Comparison of ENCODE assay signal across 1 cellular context in the genomic region with DNA sequence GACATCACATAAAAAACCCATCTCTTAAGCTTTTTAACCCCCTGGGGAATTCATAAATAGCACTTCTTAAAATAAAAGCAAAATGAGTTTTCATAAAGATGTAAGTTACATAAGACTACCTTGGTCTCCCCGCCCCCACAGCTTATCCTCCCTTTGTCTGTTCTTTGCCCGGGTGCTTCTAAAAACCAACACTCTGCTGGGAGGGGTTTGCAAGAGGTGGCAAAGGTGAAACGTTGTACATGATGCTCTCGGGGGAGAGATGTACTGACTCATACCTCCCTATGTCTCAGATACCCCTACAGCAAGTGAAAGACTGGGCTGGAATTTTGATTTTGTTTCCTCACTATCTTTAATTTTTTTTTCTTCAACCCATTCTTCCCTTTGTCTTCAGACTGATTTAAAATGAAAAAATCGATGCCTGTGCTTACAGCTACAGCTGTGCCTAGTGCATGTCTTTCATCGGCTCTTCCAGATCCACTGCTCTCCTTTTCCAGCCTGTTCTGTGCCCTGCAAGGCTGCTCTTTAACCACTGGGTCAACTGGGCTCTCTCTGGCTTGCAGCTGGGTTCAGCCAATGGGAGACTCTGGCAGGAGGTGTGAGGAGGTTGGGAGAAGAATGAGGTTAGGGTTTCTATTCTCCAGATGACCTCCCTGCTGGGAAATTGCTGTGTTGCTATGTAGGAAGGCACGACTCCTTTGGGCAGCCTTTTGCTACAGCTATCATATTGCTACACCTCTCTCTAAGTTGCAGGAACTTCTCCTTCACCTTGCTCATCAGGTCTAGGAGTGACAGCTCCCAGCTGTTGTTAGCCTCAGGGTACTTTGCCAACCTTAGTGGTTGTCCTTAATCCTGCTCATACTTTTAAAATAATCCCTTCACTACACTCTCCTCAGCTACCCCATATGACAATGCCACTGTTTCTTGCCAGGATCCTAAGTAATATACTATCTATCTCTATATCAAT.
TF ChIP-seq lines count a peak whose summit lies in the region.

No MANE protein-coding gene starts in this region.

TF ChIP-seq in GM23338, 12 proteins besides CTCF, POLR2A, EP300 and RAD21:
- TF ChIP-seq, protein P1, sequence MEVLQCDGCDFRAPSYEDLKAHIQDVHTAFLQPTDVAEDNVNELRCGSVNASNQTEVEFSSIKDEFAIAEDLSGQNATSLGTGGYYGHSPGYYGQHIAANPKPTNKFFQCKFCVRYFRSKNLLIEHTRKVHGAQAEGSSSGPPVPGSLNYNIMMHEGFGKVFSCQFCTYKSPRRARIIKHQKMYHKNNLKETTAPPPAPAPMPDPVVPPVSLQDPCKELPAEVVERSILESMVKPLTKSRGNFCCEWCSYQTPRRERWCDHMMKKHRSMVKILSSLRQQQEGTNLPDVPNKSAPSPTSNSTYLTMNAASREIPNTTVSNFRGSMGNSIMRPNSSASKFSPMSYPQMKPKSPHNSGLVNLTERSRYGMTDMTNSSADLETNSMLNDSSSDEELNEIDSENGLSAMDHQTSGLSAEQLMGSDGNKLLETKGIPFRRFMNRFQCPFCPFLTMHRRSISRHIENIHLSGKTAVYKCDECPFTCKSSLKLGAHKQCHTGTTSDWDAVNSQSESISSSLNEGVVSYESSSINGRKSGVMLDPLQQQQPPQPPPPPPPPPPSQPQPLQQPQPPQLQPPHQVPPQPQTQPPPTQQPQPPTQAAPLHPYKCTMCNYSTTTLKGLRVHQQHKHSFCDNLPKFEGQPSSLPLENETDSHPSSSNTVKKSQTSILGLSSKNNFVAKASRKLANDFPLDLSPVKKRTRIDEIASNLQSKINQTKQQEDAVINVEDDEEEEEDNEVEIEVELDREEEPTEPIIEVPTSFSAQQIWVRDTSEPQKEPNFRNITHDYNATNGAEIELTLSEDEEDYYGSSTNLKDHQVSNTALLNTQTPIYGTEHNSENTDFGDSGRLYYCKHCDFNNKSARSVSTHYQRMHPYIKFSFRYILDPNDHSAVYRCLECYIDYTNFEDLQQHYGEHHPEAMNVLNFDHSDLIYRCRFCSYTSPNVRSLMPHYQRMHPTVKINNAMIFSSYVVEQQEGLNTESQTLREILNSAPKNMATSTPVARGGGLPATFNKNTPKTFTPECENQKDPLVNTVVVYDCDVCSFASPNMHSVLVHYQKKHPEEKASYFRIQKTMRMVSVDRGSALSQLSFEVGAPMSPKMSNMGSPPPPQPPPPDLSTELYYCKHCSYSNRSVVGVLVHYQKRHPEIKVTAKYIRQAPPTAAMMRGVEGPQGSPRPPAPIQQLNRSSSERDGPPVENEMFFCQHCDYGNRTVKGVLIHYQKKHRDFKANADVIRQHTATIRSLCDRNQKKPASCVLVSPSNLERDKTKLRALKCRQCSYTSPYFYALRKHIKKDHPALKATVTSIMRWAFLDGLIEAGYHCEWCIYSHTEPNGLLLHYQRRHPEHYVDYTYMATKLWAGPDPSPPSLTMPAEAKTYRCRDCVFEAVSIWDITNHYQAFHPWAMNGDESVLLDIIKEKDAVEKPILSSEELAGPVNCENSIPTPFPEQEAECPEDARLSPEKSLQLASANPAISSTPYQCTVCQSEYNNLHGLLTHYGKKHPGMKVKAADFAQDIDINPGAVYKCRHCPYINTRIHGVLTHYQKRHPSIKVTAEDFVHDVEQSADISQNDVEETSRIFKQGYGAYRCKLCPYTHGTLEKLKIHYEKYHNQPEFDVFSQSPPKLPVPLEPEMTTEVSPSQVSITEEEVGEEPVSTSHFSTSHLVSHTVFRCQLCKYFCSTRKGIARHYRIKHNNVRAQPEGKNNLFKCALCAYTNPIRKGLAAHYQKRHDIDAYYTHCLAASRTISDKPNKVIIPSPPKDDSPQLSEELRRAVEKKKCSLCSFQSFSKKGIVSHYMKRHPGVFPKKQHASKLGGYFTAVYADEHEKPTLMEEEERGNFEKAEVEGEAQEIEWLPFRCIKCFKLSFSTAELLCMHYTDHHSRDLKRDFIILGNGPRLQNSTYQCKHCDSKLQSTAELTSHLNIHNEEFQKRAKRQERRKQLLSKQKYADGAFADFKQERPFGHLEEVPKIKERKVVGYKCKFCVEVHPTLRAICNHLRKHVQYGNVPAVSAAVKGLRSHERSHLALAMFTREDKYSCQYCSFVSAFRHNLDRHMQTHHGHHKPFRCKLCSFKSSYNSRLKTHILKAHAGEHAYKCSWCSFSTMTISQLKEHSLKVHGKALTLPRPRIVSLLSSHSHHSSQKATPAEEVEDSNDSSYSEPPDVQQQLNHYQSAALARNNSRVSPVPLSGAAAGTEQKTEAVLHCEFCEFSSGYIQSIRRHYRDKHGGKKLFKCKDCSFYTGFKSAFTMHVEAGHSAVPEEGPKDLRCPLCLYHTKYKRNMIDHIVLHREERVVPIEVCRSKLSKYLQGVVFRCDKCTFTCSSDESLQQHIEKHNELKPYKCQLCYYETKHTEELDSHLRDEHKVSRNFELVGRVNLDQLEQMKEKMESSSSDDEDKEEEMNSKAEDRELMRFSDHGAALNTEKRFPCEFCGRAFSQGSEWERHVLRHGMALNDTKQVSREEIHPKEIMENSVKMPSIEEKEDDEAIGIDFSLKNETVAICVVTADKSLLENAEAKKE (CRISPR knock-in tag; IDR thresholded peaks at IDR 0.05), result 0 out of 2 replicates have a peak, but pooled peaks have one; percentile 51
- no peak for TF ChIP-seq NANOG (IDR thresholded peaks at IDR 0.05; ENCODE audit: borderline replicate concordance)
- no peak for TF ChIP-seq CREB1 (CRISPR knock-in tag; IDR thresholded peaks at IDR 0.05; ENCODE audit: low read depth)
